Comparison of ENCODE assay signal across 13 cellular contexts in genomic region chr11:117993988-117994741, GRCh38. TPM values are rescaled to one million over a fixed set of nuclear protein-coding genes. Genes with fewer than 3 reads are reported as not detected.
DNase-seq lines count a peak whose midpoint lies in the region; FAIRE-seq lines count a peak whose summit lies in the region.
"Had no signal": no experiment of that assay in that cellular context is flagged by ENCODE, and none has a peak within 500 bp of the region (broad histone marks: within the 10 kb centered on the region; RNA-seq: fewer than 3 reads in every experiment).

No MANE protein-coding gene starts in this region.

- POLR2A ChIA-PET in activated CD4-positive, alpha-beta memory T cell treated with anti-CD3 and anti-CD28 coated beads, Interleukin-2, amount 10 ng/mL, durations not matched to agents 7 days and 5 days (lab: Charles Lee): interaction anchor here (1.1 to 31.5 kb wide), 6 partner anchors 6 to 179 kb away, joined by 3 to 1195 read pairs (median 780); partner anchors contain the start of gene IL10RA

- CTCF ChIA-PET in activated CD4-positive, alpha-beta memory T cell treated with anti-CD3 and anti-CD28 coated beads, Interleukin-2, amount 10 ng/mL, durations not matched to agents 7 days and 5 days (lab: Charles Lee): interaction anchor here (0.5 to 15.4 kb wide), 3 partner anchors 10 to 868 kb away, joined by 3 to 192 read pairs (median 3); no protein-coding TSS in a partner anchor

- peak overlapping the region; percentile 56 for H3K27ac Mint-ChIP-seq in activated CD4-positive, alpha-beta memory T cell treated with anti-CD3 and anti-CD28 coated beads, Interleukin-2, amount 10 ng/mL, durations not matched to agents 7 days and 5 days

- H3K4me1 Mint-ChIP-seq in activated CD4-positive, alpha-beta memory T cell treated with anti-CD3 and anti-CD28 coated beads, Interleukin-2, amount 10 ng/mL, durations not matched to agents 7 days and 5 days: peaks cover 93% of the 10 kb centered on the region

- DNase-seq in Ammon's horn (ENCODE audit: low spot score): peak; percentile 66
- peak; percentile 51 for DNase-seq in ELF-1 (ENCODE audit: low read depth, low spot score)
- DNase-seq in activated CD4-positive, alpha-beta memory T cell treated with anti-CD3 and anti-CD28 coated beads, Interleukin-2, amount 10 ng/mL, durations not matched to agents 7 days and 5 days: no peak
- DNase-seq in islet precursor cell: peak; percentile 61
- no peak for DNase-seq in HTR-8/SVneo (ENCODE audit: insufficient read length, low spot score)
- DNase-seq in dermis blood vessel endothelial cell: no peak
- DNase-seq in COR-L47 (lab: John Stamatoyannopoulos, UW): no peak
- no peak for DNase-seq in cerebellar nuclear complex (lab: John Stamatoyannopoulos, UW)
- DNase-seq: activated gamma-delta T cell; NCI-H1930; PC-9; stimulated activated naive CD8-positive, alpha-beta T cell treated with anti-CD3 and anti-CD28 coated beads, Interleukin-15, Interleukin-2, amounts not matched to agents 100 U/mL and 50 U/mL, for 24 hours had no signal

- H3K36me3 Mint-ChIP-seq in activated CD4-positive, alpha-beta memory T cell treated with anti-CD3 and anti-CD28 coated beads, Interleukin-2, amount 10 ng/mL, durations not matched to agents 7 days and 5 days (ENCODE audit: low read depth): peaks cover 97% of the 10 kb centered on the region

- H3K4me3 Mint-ChIP-seq in activated CD4-positive, alpha-beta memory T cell treated with anti-CD3 and anti-CD28 coated beads, Interleukin-2, amount 10 ng/mL, durations not matched to agents 7 days and 5 days: peak overlapping the region; percentile 89

- FAIRE-seq in HTR-8/SVneo (lab: Jason Lieb, UNC): no peak

- H3K9me3 Mint-ChIP-seq in activated CD4-positive, alpha-beta memory T cell treated with anti-CD3 and anti-CD28 coated beads, Interleukin-2, amount 10 ng/mL, durations not matched to agents 7 days and 5 days: no peaks in the 10 kb centered on the region

- no peaks in the 10 kb centered on the region for H3K27me3 Mint-ChIP-seq in activated CD4-positive, alpha-beta memory T cell treated with anti-CD3 and anti-CD28 coated beads, Interleukin-2, amount 10 ng/mL, durations not matched to agents 7 days and 5 days

RNA-seq across cellular contexts. Expression of gene IL10RA, which starts 8.0 kb away (rescaled TPM):
- total RNA-seq in activated CD4-positive, alpha-beta memory T cell treated with anti-CD3 and anti-CD28 coated beads, Interleukin-2, amount 10 ng/mL, durations not matched to agents 7 days and 5 days: 100 to 1,000 TPM; 286 to 291 TPM
- 0.09 TPM in 1 of 2 replicates, not detected in the other for total RNA-seq in dermis blood vessel endothelial cell
- total RNA-seq: osteocyte, PC-9 had no signal

Comparison
In these comparisons a context has a peak if more than half of its experiments do, and no peak if none do; other contexts are left out.
1. DNase-seq: peak in Ammon's horn (single experiment), ELF-1 (single experiment) and islet precursor cell (single experiment); none in activated CD4-positive, alpha-beta memory T cell treated with anti-CD3 and anti-CD28 coated beads, Interleukin-2, amount 10 ng/mL, durations not matched to agents 7 days and 5 days (single experiment), HTR-8/SVneo (single experiment), dermis blood vessel endothelial cell (single experiment), COR-L47 (single experiment) and cerebellar nuclear complex (0 of 2).
2. RNA of gene IL10RA, which starts 8.0 kb away (total RNA-seq): 286 to 291 TPM in activated CD4-positive, alpha-beta memory T cell treated with anti-CD3 and anti-CD28 coated beads, Interleukin-2, amount 10 ng/mL, durations not matched to agents 7 days and 5 days; 0.09 TPM in dermis blood vessel endothelial cell; every median in the first group is over 100 times any median in the second.